27 cellular contexts compared by ENCODE assay signal in the genomic region with DNA sequence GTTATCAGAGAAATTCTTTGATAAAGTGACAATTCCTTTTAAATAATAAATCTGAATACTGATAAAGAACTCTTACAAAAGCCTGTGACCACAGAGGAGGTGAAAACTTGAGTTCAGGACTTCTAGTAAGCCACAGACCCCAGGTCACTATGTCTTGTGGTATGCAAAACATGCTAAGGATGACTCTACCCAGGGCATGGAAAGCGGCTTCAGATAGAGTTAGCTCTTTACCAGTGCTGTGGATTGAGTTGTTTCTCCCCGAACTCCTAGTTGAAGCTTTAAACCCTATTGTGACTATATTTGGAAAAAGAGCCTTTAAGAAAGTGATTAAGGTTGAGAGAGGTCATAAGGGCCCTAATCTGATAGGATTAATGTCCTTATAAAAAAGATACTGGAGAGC. TPM values are rescaled to one million over a fixed set of nuclear protein-coding genes. Genes with fewer than 3 reads are reported as not detected.
DNase-seq lines count a peak whose midpoint lies in the region; ATAC-seq, FAIRE-seq and TF ChIP-seq lines count a peak whose summit lies in the region.
"Had no signal": no experiment of that assay in that cellular context is flagged by ENCODE, and none has a peak within 500 bp of the region (broad histone marks: within the 10 kb centered on the region; RNA-seq: fewer than 3 reads in every experiment).

No MANE protein-coding gene starts in this region.

- peak; percentile 15 for DNase-seq in GM12865 (ENCODE audit: low read depth)
- DNase-seq in NCI-H82 (lab: John Stamatoyannopoulos, UW) = peak; percentile 83
- DNase-seq in GM12878 (ENCODE audit: low read depth, low spot score) = no peak
- no peak for DNase-seq in vagina (ENCODE audit: extremely low spot score in 2 of 2)
- DNase-seq: AML-193; Caco-2; CD8-positive, alpha-beta T cell; DMS79; EL; GDM1; GOT3; HCEC 1CT; Karpas-422; NCI-H1105 treated with DMSO at 0.1 percent for 48 hours; NCI-H146; NCI-H1930; NCI-H2107; NCI-H748 treated with DMSO at 0.1 percent for 48 hours; T-helper 17 cell had no signal

- TF ChIP-seq CTCF in GM12865 (IDR thresholded peaks at IDR 0.05; ENCODE audit: insufficient read depth, low read depth, low read length, missing control alignments) = no peak
- TF ChIP-seq CTCF in GM12878 (IDR thresholded peaks at IDR 0.05 in 2 of 3, conservative IDR thresholded peaks at IDR 0.05 in 1 of 3; ENCODE audit: control insufficient read depth in 2 of 3, extremely low read depth in 1 of 3, insufficient read depth in 1 of 3, low read depth in 3 of 3, low read length in 3 of 3) = no peak
- TF ChIP-seq CTCF in vagina (IDR thresholded peaks at IDR 0.05) = no peak

- BruUV-seq in GM12878 (replicated peaks; lab: Mats Ljungman, UMichigan) = no TSS peak

- RAD21 ChIA-PET in GM12878 (lab: Charles Lee; ENCODE audit: unreplicated experiment) = interaction anchor here (1.9 kb wide), 1 partner anchor 282 kb away, joined by 4 read pairs; no protein-coding TSS in a partner anchor

- CTCF ChIA-PET in GM12878 (lab: Yijun Ruan, JAX) = interaction anchor here (0.8 to 2.5 kb wide), 5 partner anchors 46 to 342 kb away, joined by 3 to 10 read pairs (median 4); no protein-coding TSS in a partner anchor

- H4K20me1 ChIP-seq in GM12878 (ENCODE audit: control insufficient read depth, insufficient read depth) = no peaks in the 10 kb centered on the region

- no peak for FAIRE-seq in GM12878 (lab: Jason Lieb, UNC)
- FAIRE-seq: A549, GM12892 had no signal

- H3K79me2 ChIP-seq in GM12878 (ENCODE audit: control insufficient read depth, insufficient read depth, low read length) = no peaks in the 10 kb centered on the region

- H3K9ac ChIP-seq in GM12878 (ENCODE audit: control insufficient read depth, insufficient read depth, low read length) = no peak overlapping the region

- TF ChIP-seq POLR2A in GM12878 (IDR thresholded peaks at IDR 0.05; ENCODE audit: low read depth, low read length) (no peak), vagina (IDR thresholded peaks at IDR 0.05) (no peak)

- POLR2A ChIA-PET in GM12878 (lab: Charles Lee) = no interaction called here

- H2AFZ ChIP-seq in GM12878 (ENCODE audit: control insufficient read depth, low read depth, low read length) = no peak overlapping the region

- no peak overlapping the region for H3K4me3 ChIP-seq in GM12865 (ENCODE audit: low read depth, low read length)
- H3K4me3 ChIP-seq in GM12878 = no peak overlapping the region
- no peak overlapping the region for H3K4me3 ChIP-seq in vagina
- H3K4me3 ChIP-seq: A549 had no signal

- TF ChIP-seq EP300 in GM12878 (IDR thresholded peaks at IDR 0.05; ENCODE audit: borderline replicate concordance in 1 of 2, control insufficient read depth in 1 of 2, low read depth in 2 of 2, low read length in 2 of 2) = no peak

- H3K27me3 ChIP-seq in GM12878 (replicated peaks in 1 of 2; ENCODE audit: control insufficient read depth in 2 of 2, insufficient read depth in 2 of 2, low read length in 1 of 2) = no peaks in the 10 kb centered on the region
- H3K27me3 ChIP-seq in vagina = no peaks in the 10 kb centered on the region

- no peak overlapping the region for H3K4me2 ChIP-seq in GM12878 (ENCODE audit: control insufficient read depth, insufficient read depth)
- H3K4me2 ChIP-seq: A549 had no signal

- SMC1A ChIA-PET in GM12878 (lab: Charles Lee; ENCODE audit: uncharacterized antibody, unreplicated experiment) = interaction anchor here (0.8 to 1.6 kb wide), 4 partner anchors 11 to 245 kb away, joined by 3 to 4 read pairs (median 4); no protein-coding TSS in a partner anchor

- no peak overlapping the region for H3K27ac ChIP-seq in GM12878 (ENCODE audit: control insufficient read depth, insufficient read depth)
- H3K27ac ChIP-seq in vagina = no peak overlapping the region
- H3K27ac ChIP-seq: A549, C4-2B, HL-60 had no signal

- intact Hi-C loops in GM12878 (cut with micrococcal nuclease; ENCODE audit: unreplicated experiment) (no loop called here), vagina (cut with DNase I) (no loop called here)

- in situ Hi-C loops in GM12878 (cut with MboI) = no loop called here

- WGBS in GM12878 (ENCODE audit: insufficient coverage, insufficient replicate concordance, low lambda C conversion rate, missing lambda C conversion rate) = 0% methylated on average over 2 of the region's 2 CpGs

- ATAC-seq in GM12878 (peak; percentile 74), GM19351 (IDR thresholded peaks at IDR 0.05; ENCODE audit: unreplicated experiment) (no peak), GM21717 (IDR thresholded peaks at IDR 0.05; ENCODE audit: unreplicated experiment) (no peak), GM19467 (IDR thresholded peaks at IDR 0.05; ENCODE audit: unreplicated experiment) (no peak)
- ATAC-seq: A549; CD8-positive, alpha-beta T cell; SK-N-SH treated with all-trans-retinoic acid at 6 μM for 48 hours; T-helper 17 cell had no signal

- H3K36me3 ChIP-seq in GM12878 (ENCODE audit: control insufficient read depth in 2 of 2, insufficient read depth in 2 of 2, low read length in 1 of 2) (no peaks in the 10 kb centered on the region), vagina (no peaks in the 10 kb centered on the region)

- no peak for TF ChIP-seq RAD21 in GM12878 (IDR thresholded peaks at IDR 0.05; ENCODE audit: insufficient read depth, low read depth, low read length)

- no peaks in the 10 kb centered on the region for H3K9me3 ChIP-seq in GM12878 (replicated peaks; ENCODE audit: control insufficient read depth, insufficient read depth, low read length)
- no peaks in the 10 kb centered on the region for H3K9me3 ChIP-seq in vagina
- H3K9me3 ChIP-seq: A549, Caco-2 had no signal

- H3K4me1 ChIP-seq in GM12878 (ENCODE audit: control insufficient read depth, insufficient read depth, low read length) = no peaks in the 10 kb centered on the region
- H3K4me1 ChIP-seq in vagina = no peaks in the 10 kb centered on the region
- H3K4me1 ChIP-seq: Caco-2 had no signal

TF ChIP-seq in GM12878, 131 proteins besides CTCF, POLR2A, EP300 and RAD21:
- TF ChIP-seq NR2F1 (conservative IDR thresholded peaks at IDR 0.05) = 0 out of 2 replicates have a peak, but pooled peaks have one; percentile 31
- TF ChIP-seq BRCA1 (IDR thresholded peaks at IDR 0.05; ENCODE audit: low read depth, low read length) = no peak
- TF ChIP-seq IKZF2 (IDR thresholded peaks at IDR 0.05) = no peak
- TF ChIP-seq RUNX3 (IDR thresholded peaks at IDR 0.05; ENCODE audit: low read length) = peak; percentile 22; the same call in 1 of the 2 replicates

RNA-seq across cellular contexts. Expression of gene HLX, which starts 42.3 kb away (rescaled TPM):
- total RNA-seq in GM12878 (2013; cell fraction: nucleolus; rRNA removed) = 3.7 and 3.9 TPM in 2 replicates
- total RNA-seq in GM12878 (2014; rRNA removed) = 1.4 and 1.5 TPM in 2 replicates
- 0.74 and 1.7 TPM in 2 replicates for total RNA-seq in GM12878 (2014; rRNA removed; fragmentation: Illumina TruSeq; extraction: Trizol)
- total RNA-seq in GM12878 (2021) = 2.3 and 3.0 TPM in 2 replicates
- not detected for polyA plus RNA-seq in GM12878 (2011; ENCODE audit: low read depth)
- 0.07 and 0.16 TPM in 2 replicates for polyA plus RNA-seq in GM12878 (2011; rRNA removed)
- polyA plus RNA-seq in GM12878 (2011; cell fraction: cytosol; rRNA removed) = 0.22 and 0.33 TPM in 2 replicates
- polyA plus RNA-seq in GM12878 (2011; cell fraction: nucleus; rRNA removed) = 0.36 and 0.64 TPM in 2 replicates
- 0.13 TPM in 1 of 2 replicates, not detected in the other for polyA plus RNA-seq in GM12878 (2012)
- 0.21 and 0.81 TPM in 2 replicates for polyA plus RNA-seq in GM12878 (2014; fragmentation: Illumina TruSeq; extraction: Trizol)
- under 1 TPM; 0.11 to 0.22 TPM for polyA plus RNA-seq in GM12878 (2014; fragmentation: Nextera tagmentation; extraction: Ambion mirVana)
- 1.4 and 2.1 TPM in 2 replicates for polyA plus RNA-seq in GM12878 (2014; rRNA removed)
- polyA plus RNA-seq in GM12878 (2016; fragmentation: Nextera tagmentation; extraction: Ambion mirVana) = 1 to 10 TPM in 1 of 2 experiments, under 1 TPM in 1; 0.84 to 1.4 TPM
- 0.26 and 0.95 TPM in 2 replicates for polyA minus RNA-seq in GM12878 (2011; rRNA and poly(A)+ RNA removed)
- 0.42 TPM in 1 of 2 replicates, not detected in the other for polyA minus RNA-seq in GM12878 (2011; cell fraction: cytosol; rRNA and poly(A)+ RNA removed)
- 0.24 and 0.86 TPM in 2 replicates for polyA minus RNA-seq in GM12878 (2011; cell fraction: nucleus; rRNA and poly(A)+ RNA removed)
- total RNA-seq in vagina = 7.4 TPM
- total RNA-seq: Caco-2; CD8-positive, alpha-beta T cell had no signal

Comparison
In these comparisons a context has a peak if more than half of its experiments do, and no peak if none do; other contexts are left out.
1. DNase-seq: peak in GM12865 (single experiment) and NCI-H82 (single experiment); none in GM12878 (single experiment) and vagina (0 of 2).